ENCODE assay signal across 2 cellular contexts in the genomic region with DNA sequence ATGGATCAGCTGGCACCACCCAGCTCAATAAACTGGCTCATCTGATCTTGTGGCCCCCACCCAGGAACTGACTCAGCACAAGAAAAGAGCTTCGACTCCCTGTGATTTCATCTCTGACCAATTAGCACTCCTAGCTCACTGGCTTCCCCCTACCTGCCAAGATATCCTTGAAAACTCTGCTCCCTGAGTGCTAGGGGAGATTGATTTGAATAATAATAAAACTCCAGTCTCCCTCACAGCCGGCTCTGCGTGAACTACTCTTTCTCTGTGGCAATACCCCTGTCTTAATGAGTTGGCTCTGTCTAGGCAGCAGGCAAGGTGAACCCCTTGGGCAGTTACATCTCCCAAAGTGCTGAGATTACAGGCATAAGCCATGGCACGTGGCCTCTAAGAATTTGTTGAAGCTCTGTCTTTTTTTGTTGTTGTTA.
TF ChIP-seq lines count a peak whose summit lies in the region.

No MANE protein-coding gene starts in this region.

TF ChIP-seq in GM23338, 12 proteins besides CTCF, POLR2A, EP300 and RAD21:
- TF ChIP-seq STAT1 (IDR thresholded peaks at IDR 0.05; ENCODE audit: unreplicated experiment), result no peak
- 0 out of 2 replicates have a peak, but pooled peaks have one; percentile 15 for TF ChIP-seq CREB1 (CRISPR knock-in tag; IDR thresholded peaks at IDR 0.05; ENCODE audit: low read depth)
- 0 out of 2 replicates have a peak, but pooled peaks have one; percentile 11 for TF ChIP-seq ZNF114 (CRISPR knock-in tag; IDR thresholded peaks at IDR 0.05)
- TF ChIP-seq, protein P1, sequence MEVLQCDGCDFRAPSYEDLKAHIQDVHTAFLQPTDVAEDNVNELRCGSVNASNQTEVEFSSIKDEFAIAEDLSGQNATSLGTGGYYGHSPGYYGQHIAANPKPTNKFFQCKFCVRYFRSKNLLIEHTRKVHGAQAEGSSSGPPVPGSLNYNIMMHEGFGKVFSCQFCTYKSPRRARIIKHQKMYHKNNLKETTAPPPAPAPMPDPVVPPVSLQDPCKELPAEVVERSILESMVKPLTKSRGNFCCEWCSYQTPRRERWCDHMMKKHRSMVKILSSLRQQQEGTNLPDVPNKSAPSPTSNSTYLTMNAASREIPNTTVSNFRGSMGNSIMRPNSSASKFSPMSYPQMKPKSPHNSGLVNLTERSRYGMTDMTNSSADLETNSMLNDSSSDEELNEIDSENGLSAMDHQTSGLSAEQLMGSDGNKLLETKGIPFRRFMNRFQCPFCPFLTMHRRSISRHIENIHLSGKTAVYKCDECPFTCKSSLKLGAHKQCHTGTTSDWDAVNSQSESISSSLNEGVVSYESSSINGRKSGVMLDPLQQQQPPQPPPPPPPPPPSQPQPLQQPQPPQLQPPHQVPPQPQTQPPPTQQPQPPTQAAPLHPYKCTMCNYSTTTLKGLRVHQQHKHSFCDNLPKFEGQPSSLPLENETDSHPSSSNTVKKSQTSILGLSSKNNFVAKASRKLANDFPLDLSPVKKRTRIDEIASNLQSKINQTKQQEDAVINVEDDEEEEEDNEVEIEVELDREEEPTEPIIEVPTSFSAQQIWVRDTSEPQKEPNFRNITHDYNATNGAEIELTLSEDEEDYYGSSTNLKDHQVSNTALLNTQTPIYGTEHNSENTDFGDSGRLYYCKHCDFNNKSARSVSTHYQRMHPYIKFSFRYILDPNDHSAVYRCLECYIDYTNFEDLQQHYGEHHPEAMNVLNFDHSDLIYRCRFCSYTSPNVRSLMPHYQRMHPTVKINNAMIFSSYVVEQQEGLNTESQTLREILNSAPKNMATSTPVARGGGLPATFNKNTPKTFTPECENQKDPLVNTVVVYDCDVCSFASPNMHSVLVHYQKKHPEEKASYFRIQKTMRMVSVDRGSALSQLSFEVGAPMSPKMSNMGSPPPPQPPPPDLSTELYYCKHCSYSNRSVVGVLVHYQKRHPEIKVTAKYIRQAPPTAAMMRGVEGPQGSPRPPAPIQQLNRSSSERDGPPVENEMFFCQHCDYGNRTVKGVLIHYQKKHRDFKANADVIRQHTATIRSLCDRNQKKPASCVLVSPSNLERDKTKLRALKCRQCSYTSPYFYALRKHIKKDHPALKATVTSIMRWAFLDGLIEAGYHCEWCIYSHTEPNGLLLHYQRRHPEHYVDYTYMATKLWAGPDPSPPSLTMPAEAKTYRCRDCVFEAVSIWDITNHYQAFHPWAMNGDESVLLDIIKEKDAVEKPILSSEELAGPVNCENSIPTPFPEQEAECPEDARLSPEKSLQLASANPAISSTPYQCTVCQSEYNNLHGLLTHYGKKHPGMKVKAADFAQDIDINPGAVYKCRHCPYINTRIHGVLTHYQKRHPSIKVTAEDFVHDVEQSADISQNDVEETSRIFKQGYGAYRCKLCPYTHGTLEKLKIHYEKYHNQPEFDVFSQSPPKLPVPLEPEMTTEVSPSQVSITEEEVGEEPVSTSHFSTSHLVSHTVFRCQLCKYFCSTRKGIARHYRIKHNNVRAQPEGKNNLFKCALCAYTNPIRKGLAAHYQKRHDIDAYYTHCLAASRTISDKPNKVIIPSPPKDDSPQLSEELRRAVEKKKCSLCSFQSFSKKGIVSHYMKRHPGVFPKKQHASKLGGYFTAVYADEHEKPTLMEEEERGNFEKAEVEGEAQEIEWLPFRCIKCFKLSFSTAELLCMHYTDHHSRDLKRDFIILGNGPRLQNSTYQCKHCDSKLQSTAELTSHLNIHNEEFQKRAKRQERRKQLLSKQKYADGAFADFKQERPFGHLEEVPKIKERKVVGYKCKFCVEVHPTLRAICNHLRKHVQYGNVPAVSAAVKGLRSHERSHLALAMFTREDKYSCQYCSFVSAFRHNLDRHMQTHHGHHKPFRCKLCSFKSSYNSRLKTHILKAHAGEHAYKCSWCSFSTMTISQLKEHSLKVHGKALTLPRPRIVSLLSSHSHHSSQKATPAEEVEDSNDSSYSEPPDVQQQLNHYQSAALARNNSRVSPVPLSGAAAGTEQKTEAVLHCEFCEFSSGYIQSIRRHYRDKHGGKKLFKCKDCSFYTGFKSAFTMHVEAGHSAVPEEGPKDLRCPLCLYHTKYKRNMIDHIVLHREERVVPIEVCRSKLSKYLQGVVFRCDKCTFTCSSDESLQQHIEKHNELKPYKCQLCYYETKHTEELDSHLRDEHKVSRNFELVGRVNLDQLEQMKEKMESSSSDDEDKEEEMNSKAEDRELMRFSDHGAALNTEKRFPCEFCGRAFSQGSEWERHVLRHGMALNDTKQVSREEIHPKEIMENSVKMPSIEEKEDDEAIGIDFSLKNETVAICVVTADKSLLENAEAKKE (CRISPR knock-in tag; IDR thresholded peaks at IDR 0.05), result 0 out of 2 replicates have a peak, but pooled peaks have one; percentile 13

TF ChIP-seq in H1, 55 proteins besides CTCF, POLR2A, EP300 and RAD21:
- TF ChIP-seq POU5F1 (IDR thresholded peaks at IDR 0.05; ENCODE audit: low read depth, low read length), result 0 out of 2 replicates have a peak, but pooled peaks have one; percentile 59
- no peak for TF ChIP-seq RNF2 (IDR thresholded peaks at IDR 0.05; ENCODE audit: borderline replicate concordance, low read depth, low read length, missing control alignments, poor library complexity, severe bottlenecking)
- peak in 1 of 2 experiments; percentile 91; a peak in 1 of 4 replicates for TF ChIP-seq HDAC2 (IDR thresholded peaks at IDR 0.05; ENCODE audit: borderline replicate concordance in 1 of 2, low read depth in 2 of 2, low read length in 2 of 2)
- TF ChIP-seq CEBPB (IDR thresholded peaks at IDR 0.05; ENCODE audit: low read depth, low read length), result peak; percentile 89
- TF ChIP-seq SUZ12 (IDR thresholded peaks at IDR 0.05; ENCODE audit: low read length), result no peak
- TF ChIP-seq, protein P2, sequence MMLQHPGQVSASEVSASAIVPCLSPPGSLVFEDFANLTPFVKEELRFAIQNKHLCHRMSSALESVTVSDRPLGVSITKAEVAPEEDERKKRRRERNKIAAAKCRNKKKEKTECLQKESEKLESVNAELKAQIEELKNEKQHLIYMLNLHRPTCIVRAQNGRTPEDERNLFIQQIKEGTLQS (IDR thresholded peaks at IDR 0.05; ENCODE audit: insufficient read depth, low read depth, low read length), result no peak
- no peak for TF ChIP-seq BRCA1 (IDR thresholded peaks at IDR 0.05; ENCODE audit: low read depth, low read length)
- TF ChIP-seq RFX5 (IDR thresholded peaks at IDR 0.05; ENCODE audit: borderline replicate concordance, low read depth, low read length), result no peak
- no peak for TF ChIP-seq CBX8 (IDR thresholded peaks at IDR 0.05; ENCODE audit: borderline replicate concordance, low read depth, low read length)
- 0 out of 2 replicates have a peak, but pooled peaks have one; percentile 48 for TF ChIP-seq TCF12 (IDR thresholded peaks at IDR 0.05; ENCODE audit: low read depth, low read length)
- TF ChIP-seq, protein P3, sequence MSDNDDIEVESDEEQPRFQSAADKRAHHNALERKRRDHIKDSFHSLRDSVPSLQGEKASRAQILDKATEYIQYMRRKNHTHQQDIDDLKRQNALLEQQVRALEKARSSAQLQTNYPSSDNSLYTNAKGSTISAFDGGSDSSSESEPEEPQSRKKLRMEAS (IDR thresholded peaks at IDR 0.05), result peak; percentile 78
- TF ChIP-seq, protein P4, sequence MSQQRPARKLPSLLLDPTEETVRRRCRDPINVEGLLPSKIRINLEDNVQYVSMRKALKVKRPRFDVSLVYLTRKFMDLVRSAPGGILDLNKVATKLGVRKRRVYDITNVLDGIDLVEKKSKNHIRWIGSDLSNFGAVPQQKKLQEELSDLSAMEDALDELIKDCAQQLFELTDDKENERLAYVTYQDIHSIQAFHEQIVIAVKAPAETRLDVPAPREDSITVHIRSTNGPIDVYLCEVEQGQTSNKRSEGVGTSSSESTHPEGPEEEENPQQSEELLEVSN (IDR thresholded peaks at IDR 0.05), result peak; percentile 69
- 0 out of 2 replicates have a peak, but pooled peaks have one; percentile 34 for TF ChIP-seq CHD2 (IDR thresholded peaks at IDR 0.05; ENCODE audit: low read length)
- 0 out of 2 replicates have a peak, but pooled peaks have one; percentile 41 for TF ChIP-seq SP1 (IDR thresholded peaks at IDR 0.05; ENCODE audit: low read depth, low read length)
- TF ChIP-seq MAFK (IDR thresholded peaks at IDR 0.05; ENCODE audit: low read depth, low read length), result peak; percentile 77
- TF ChIP-seq, protein P5, sequence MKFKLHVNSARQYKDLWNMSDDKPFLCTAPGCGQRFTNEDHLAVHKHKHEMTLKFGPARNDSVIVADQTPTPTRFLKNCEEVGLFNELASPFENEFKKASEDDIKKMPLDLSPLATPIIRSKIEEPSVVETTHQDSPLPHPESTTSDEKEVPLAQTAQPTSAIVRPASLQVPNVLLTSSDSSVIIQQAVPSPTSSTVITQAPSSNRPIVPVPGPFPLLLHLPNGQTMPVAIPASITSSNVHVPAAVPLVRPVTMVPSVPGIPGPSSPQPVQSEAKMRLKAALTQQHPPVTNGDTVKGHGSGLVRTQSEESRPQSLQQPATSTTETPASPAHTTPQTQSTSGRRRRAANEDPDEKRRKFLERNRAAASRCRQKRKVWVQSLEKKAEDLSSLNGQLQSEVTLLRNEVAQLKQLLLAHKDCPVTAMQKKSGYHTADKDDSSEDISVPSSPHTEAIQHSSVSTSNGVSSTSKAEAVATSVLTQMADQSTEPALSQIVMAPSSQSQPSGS (IDR thresholded peaks at IDR 0.05; ENCODE audit: low read length), result 0 out of 2 replicates have a peak, but pooled peaks have one; percentile 33
- no peak for TF ChIP-seq CHD1 (IDR thresholded peaks at IDR 0.05; ENCODE audit: low read depth, low read length)
- TF ChIP-seq BACH1 (IDR thresholded peaks at IDR 0.05; ENCODE audit: low read length), result peak; percentile 83
- peak; percentile 50 for TF ChIP-seq ASH2L (IDR thresholded peaks at IDR 0.05; ENCODE audit: low read length)
- TF ChIP-seq EZH2 (IDR thresholded peaks at IDR 0.05; ENCODE audit: low read depth, low read length, severe bottlenecking), result no peak
- TF ChIP-seq NANOG (IDR thresholded peaks at IDR 0.05; ENCODE audit: insufficient read depth, low read depth, low read length, poor library complexity, severe bottlenecking), result peak; percentile 48
- peak; percentile 48; the same call in 1 of the 2 replicates for TF ChIP-seq KDM1A (IDR thresholded peaks at IDR 0.05; ENCODE audit: borderline replicate concordance, low read length)
